In genomic region chr16:50121721-50122445, GRCh38 we compare ENCODE assay signal across 9 cellular contexts.
A peak's percentile ranks its signal among the peaks of the same experiment; 100 is the strongest.
DNase-seq lines count a peak whose midpoint lies in the region; ATAC-seq and TF ChIP-seq lines count a peak whose summit lies in the region.
"Had no signal": no experiment of that assay in that cellular context is flagged by ENCODE, and none has a peak within 500 bp of the region (broad histone marks: within the 10 kb centered on the region; RNA-seq: fewer than 3 reads in every experiment).

No MANE protein-coding gene starts in this region.

- H3K27me3 Mint-ChIP-seq in activated naive CD8-positive, alpha-beta T cell: no peaks in the 10 kb centered on the region

- peak overlapping the region; percentile 51 for H3K4me3 Mint-ChIP-seq in activated naive CD8-positive, alpha-beta T cell

- peaks cover 20% of the 10 kb centered on the region for H3K4me1 Mint-ChIP-seq in activated naive CD8-positive, alpha-beta T cell (ENCODE audit: low read depth)

- peaks cover 3% of the 10 kb centered on the region for H3K36me3 Mint-ChIP-seq in activated naive CD8-positive, alpha-beta T cell

- peak; percentile 47 for DNase-seq in GM10266 (ENCODE audit: extremely low spot score)
- no peak for DNase-seq in AML-193 (lab: John Stamatoyannopoulos, UW)
- no peak for DNase-seq in brain microvascular endothelial cell
- DNase-seq in OCI-M1 (lab: John Stamatoyannopoulos, UW): no peak
- DNase-seq: MV-4-11 had no signal

- TF ChIP-seq CTCF in GM10266 (IDR thresholded peaks at IDR 0.05; ENCODE audit: control insufficient read depth, insufficient read depth, low read depth, missing control alignments): no peak
- no peak for TF ChIP-seq CTCF in brain microvascular endothelial cell (IDR thresholded peaks at IDR 0.05; ENCODE audit: low read depth, low read length, missing control alignments)

- peak; percentile 63 for ATAC-seq in GM19463 (IDR thresholded peaks at IDR 0.05; ENCODE audit: unreplicated experiment)
- peak; percentile 50 for ATAC-seq in HG03521 (IDR thresholded peaks at IDR 0.05; ENCODE audit: unreplicated experiment)
- no peak for ATAC-seq in HG03097 (IDR thresholded peaks at IDR 0.05; ENCODE audit: low FRiP score, unreplicated experiment)

- no peaks in the 10 kb centered on the region for H3K36me3 ChIP-seq in brain microvascular endothelial cell (replicated peaks)

- H3K27me3 ChIP-seq in brain microvascular endothelial cell (replicated peaks): no peaks in the 10 kb centered on the region

- H3K27ac ChIP-seq in brain microvascular endothelial cell: no peak overlapping the region

- H3K27ac Mint-ChIP-seq in activated naive CD8-positive, alpha-beta T cell: peak overlapping the region; percentile 81

- in situ Hi-C loops in brain microvascular endothelial cell (cut with HindIII; ENCODE audit: low pct_ligation_motif_present, low sequenced_read_pairs): no loop called here

- H3K4me3 ChIP-seq in brain microvascular endothelial cell (ENCODE audit: low read depth, low read length): no peak overlapping the region

- H3K9me3 Mint-ChIP-seq in activated naive CD8-positive, alpha-beta T cell (ENCODE audit: low read depth): no peaks in the 10 kb centered on the region
